In genomic region chr22:29638678-29639077, GRCh38 we compare ENCODE assay signal across 22 cellular contexts.
"Had no signal": no experiment of that assay in that cellular context is flagged by ENCODE, and none has a peak within 500 bp of the region (broad histone marks: within the 10 kb centered on the region; RNA-seq: fewer than 3 reads in every experiment).

No MANE protein-coding gene starts in this region.

- H3K27me3 Mint-ChIP-seq: effector memory CD8-positive, alpha-beta T cell; memory B cell; naive B cell; stimulated activated memory B cell treated with anti-CD40 and anti-IgM and Interleukin-4, amounts not matched to agents 10 μg/mL and 1 μg/mL and 100 μg/mL, for 72 hours had no signal

- ATAC-seq: effector memory CD8-positive, alpha-beta T cell; left lobe of liver; mucosa of descending colon; sciatic nerve; stimulated activated memory B cell treated with anti-CD40 and anti-IgM and Interleukin-4, amounts not matched to agents 10 μg/mL and 1 μg/mL and 100 μg/mL, for 72 hours had no signal

- H3K9me3 Mint-ChIP-seq: effector memory CD8-positive, alpha-beta T cell; memory B cell; mesothelial cell of epicardium; naive B cell; stimulated activated memory B cell treated with anti-CD40 and anti-IgM and Interleukin-4, amounts not matched to agents 10 μg/mL and 1 μg/mL and 100 μg/mL, for 72 hours; type B pancreatic cell had no signal

- H3K4me1 Mint-ChIP-seq: stimulated activated memory B cell treated with anti-CD40 and anti-IgM and Interleukin-4, amounts not matched to agents 10 μg/mL and 1 μg/mL and 100 μg/mL, for 72 hours had no signal

- H3K4me3 Mint-ChIP-seq: effector memory CD8-positive, alpha-beta T cell; memory B cell; mesothelial cell of epicardium; naive B cell; nephron progenitor cell; stimulated activated memory B cell treated with anti-CD40 and anti-IgM and Interleukin-4, amounts not matched to agents 10 μg/mL and 1 μg/mL and 100 μg/mL, for 72 hours; type B pancreatic cell had no signal

- DNase-seq: cortex of kidney; effector memory CD8-positive, alpha-beta T cell; erythroblast; esophagus squamous epithelium; foreskin melanocyte; hypothalamus; mucosa of descending colon; naive B cell; nephron progenitor cell; nucleus accumbens; stimulated activated CD4-positive, alpha-beta T cell treated with anti-CD3 and anti-CD28 coated beads, Interleukin-2, amount 100 ng/mL, for 24 hours; stimulated activated CD4-positive, alpha-beta T cell treated with anti-CD3 and anti-CD28 coated beads, Interleukin-4, amount 100 ng/mL, for 24 hours; stimulated activated naive CD8-positive, alpha-beta T cell treated with anti-CD3 and anti-CD28 coated beads, Interleukin-15, Interleukin-2, amounts not matched to agents 100 U/mL and 50 U/mL, for 24 hours; substantia nigra; testis; tibial artery had no signal

- H3K27ac Mint-ChIP-seq: effector memory CD8-positive, alpha-beta T cell; memory B cell; mesothelial cell of epicardium; nephron progenitor cell; stimulated activated memory B cell treated with anti-CD40 and anti-IgM and Interleukin-4, amounts not matched to agents 10 μg/mL and 1 μg/mL and 100 μg/mL, for 72 hours; type B pancreatic cell had no signal
